In genomic region chr14:99531221-99532096, GRCh38 we compare ENCODE assay signal across 13 cellular contexts. TPM values are rescaled to one million over a fixed set of nuclear protein-coding genes. Genes with fewer than 3 reads are reported as not detected.
DNase-seq lines count a peak whose midpoint lies in the region; FAIRE-seq and TF ChIP-seq lines count a peak whose summit lies in the region.
"Had no signal": no experiment of that assay in that cellular context is flagged by ENCODE, and none has a peak within 500 bp of the region (broad histone marks: within the 10 kb centered on the region; RNA-seq: fewer than 3 reads in every experiment).

No MANE protein-coding gene starts in this region.

- no peaks in the 10 kb centered on the region for H3K27me3 ChIP-seq in H1 (replicated peaks in 1 of 4; ENCODE audit: control insufficient read depth in 3 of 4, extremely low read depth in 1 of 4, insufficient read depth in 3 of 4, low read length in 3 of 4)
- H3K27me3 ChIP-seq: body of pancreas had no signal

- H3K4me3 ChIP-seq in H1 (ENCODE audit: extremely low read depth in 1 of 4, insufficient read depth in 2 of 4, low read depth in 3 of 4, low read length in 4 of 4), result peak overlapping the region in 1 of 4 experiments; percentile 11; a peak in 1 of 8 replicates
- H3K4me3 ChIP-seq: body of pancreas had no signal

- H3K4me1 ChIP-seq in H1 (replicated peaks in 1 of 4; ENCODE audit: control insufficient read depth in 3 of 4, insufficient read depth in 4 of 4, low read length in 3 of 4), result peaks cover 3 to 41% (median 16%) of the 10 kb centered on the region in 4 experiments; a peak in 6 of 7 replicates
- H3K4me1 ChIP-seq: body of pancreas had no signal

- no peak for TF ChIP-seq RAD21 in H1 (IDR thresholded peaks at IDR 0.05 in 1 of 2, conservative IDR thresholded peaks at IDR 0.05 in 1 of 2; ENCODE audit: low read depth in 2 of 2, low read length in 2 of 2)

- no peak overlapping the region for H3K14ac ChIP-seq in H1 (ENCODE audit: insufficient read length)

- H2BK15ac ChIP-seq in H1 (ENCODE audit: low read length), result no peak overlapping the region

- no peak overlapping the region for H4K91ac ChIP-seq in H1 (replicated peaks; ENCODE audit: insufficient read length, low read length)

- TF ChIP-seq CTCF in H1 (IDR thresholded peaks at IDR 0.05; ENCODE audit: control extremely low read depth in 1 of 3, insufficient read depth in 1 of 3, low read depth in 1 of 3, low read length in 3 of 3), result no peak

- H3K23ac ChIP-seq in H1 (ENCODE audit: insufficient read length), result no peak overlapping the region

- no peak overlapping the region for H2AK5ac ChIP-seq in H1 (ENCODE audit: low read depth, low read length)

- WGBS in H1 (ENCODE audit: extremely low coverage in 1 of 2, insufficient coverage in 1 of 2, insufficient read length in 1 of 2, insufficient replicate concordance in 2 of 2, low coverage in 1 of 2, low lambda C conversion rate in 2 of 2, missing lambda C conversion rate in 1 of 2), 2 experiments, result 43% methylated on average over 11 of the region's 14 CpGs; no CpG with 5 or more reads in 1 of the 2 experiments

- no peaks in the 10 kb centered on the region for H3K23me2 ChIP-seq in H1 (ENCODE audit: low read depth, low read length)

- no peak for TF ChIP-seq POLR2A in H1 (IDR thresholded peaks at IDR 0.05; ENCODE audit: control extremely low read depth in 1 of 2, low read depth in 2 of 2, low read length in 2 of 2)

- H3K9ac ChIP-seq in H1 (replicated peaks in 1 of 4; ENCODE audit: extremely low read depth in 1 of 4, low read depth in 3 of 4, low read length in 3 of 4), result no peak overlapping the region

- no peak overlapping the region for H2BK120ac ChIP-seq in H1 (replicated peaks; ENCODE audit: low read depth, low read length)

- H2AFZ ChIP-seq in H1 (ENCODE audit: low read length), result no peak overlapping the region

- peaks cover 13% of the 10 kb centered on the region for H3K79me1 ChIP-seq in H1 (ENCODE audit: low read depth, low read length)

- no peaks in the 10 kb centered on the region for H3K36me3 ChIP-seq in H1 (ENCODE audit: control insufficient read depth in 2 of 4, insufficient read depth in 4 of 4, low read length in 3 of 4)

- H3K4me2 ChIP-seq in H1 (ENCODE audit: insufficient read depth in 1 of 2, low read depth in 2 of 2, low read length in 2 of 2), result peak overlapping the region; percentile 40 to 51; a peak in 3 of 4 replicates

- CTCF ChIA-PET in H1 (lab: Charles Lee; ENCODE audit: partially characterized antibody), result interaction anchor here (0.7 to 1.2 kb wide), 2 partner anchors 10 to 45 kb away, joined by 4 to 6 read pairs; no protein-coding TSS in a partner anchor

- H3K9me3 ChIP-seq in H1 (ENCODE audit: insufficient read depth in 2 of 2, low read depth in 1 of 2, low read length in 1 of 2), result no peaks in the 10 kb centered on the region
- H3K9me3 ChIP-seq: body of pancreas had no signal

- POLR2A ChIA-PET in H1 (lab: Charles Lee; ENCODE audit: partially characterized antibody), result interaction anchor here (1.1 kb wide), 1 partner anchor 143 kb away, joined by 3 read pairs; no protein-coding TSS in a partner anchor

- 0 out of 2 replicates have a peak overlapping the region, but pooled peaks have one; percentile 13 for H3K27ac ChIP-seq in H1 (ENCODE audit: low read depth, low read length)
- H3K27ac ChIP-seq: body of pancreas had no signal

- no peak for FAIRE-seq in H1 (lab: Jason Lieb, UNC)
- FAIRE-seq: urothelium cell line had no signal

- H3K4ac ChIP-seq in H1 (replicated peaks; ENCODE audit: insufficient read length, low read depth, low read length), result no peak overlapping the region

- no peak overlapping the region for H4K8ac ChIP-seq in H1 (ENCODE audit: extremely low read depth, insufficient read depth, low read length)

- H3K18ac ChIP-seq in H1 (ENCODE audit: extremely low read depth, low read length), result peak overlapping the region; percentile 93; the same call in 1 of the 2 replicates

- H3K79me2 ChIP-seq in H1 (ENCODE audit: control insufficient read depth in 1 of 2, insufficient read depth in 2 of 2, low read length in 2 of 2), result peaks cover 0 to 11% of the 10 kb centered on the region in 2 experiments; a peak in 1 of 4 replicates

- DNase-seq in GM03348 (ENCODE audit: low spot score) (peak; percentile 77), NCI-H226 (peak; percentile 82), H1 (ENCODE audit: low read depth in 1 of 2, low spot score in 2 of 2) (no peak), non-pigmented ciliary epithelial cell (ENCODE audit: low read depth) (peak; percentile 31), activated gamma-delta T cell (lab: John Stamatoyannopoulos, UW) (no peak), NCI-H2171 treated with DMSO at 0.1 percent for 48 hours (lab: John Stamatoyannopoulos, UW) (no peak), DMS114 treated with DMSO at 0.1 percent for 48 hours (lab: John Stamatoyannopoulos, UW; ENCODE audit: unreplicated experiment) (no peak), SIG-M5 (lab: John Stamatoyannopoulos, UW) (no peak)
- DNase-seq: activated CD8-positive, alpha-beta T cell treated with anti-CD3 and anti-CD28 coated beads, Interleukin-2, amount 10 ng/mL, durations not matched to agents 7 days and 5 days; body of pancreas; naive thymus-derived CD8-positive, alpha-beta T cell; NCI-H1436 had no signal

- H2BK5ac ChIP-seq in H1 (ENCODE audit: low read depth, low read length), result peak overlapping the region; percentile 56; the same call in 1 of the 2 replicates

- H2BK20ac ChIP-seq in H1 (ENCODE audit: low read length), result no peak overlapping the region

- no peak overlapping the region for H4K5ac ChIP-seq in H1 (ENCODE audit: insufficient read length, low read depth, low read length)

- no peak overlapping the region for H3K56ac ChIP-seq in H1 (replicated peaks; ENCODE audit: insufficient read length, low read depth, low read length)

- peak overlapping the region; percentile 23; the same call in 1 of the 2 replicates for H2BK12ac ChIP-seq in H1 (ENCODE audit: low read depth, low read length)

- no peak for TF ChIP-seq EP300 in H1 (IDR thresholded peaks at IDR 0.05; ENCODE audit: borderline replicate concordance in 1 of 2, low read depth in 2 of 2, low read length in 2 of 2)

- peaks cover 1% of the 10 kb centered on the region in 2 experiments for H4K20me1 ChIP-seq in H1 (replicated peaks in 1 of 2; ENCODE audit: control insufficient read depth in 1 of 2, insufficient read depth in 2 of 2, low read length in 2 of 2)

TF ChIP-seq in H1, 55 proteins besides CTCF, POLR2A, EP300 and RAD21:
- TF ChIP-seq HDAC2 (IDR thresholded peaks at IDR 0.05; ENCODE audit: borderline replicate concordance in 1 of 2, low read depth in 2 of 2, low read length in 2 of 2) (peak in 1 of 2 experiments; percentile 72; a peak in 1 of 4 replicates), KDM1A (IDR thresholded peaks at IDR 0.05; ENCODE audit: borderline replicate concordance, low read length) (peak; percentile 86), TBP (IDR thresholded peaks at IDR 0.05; ENCODE audit: low read depth, low read length) (no peak)

RNA-seq across cellular contexts. Expression of gene CCNK, which starts 50.2 kb away (rescaled TPM):
- 81.9 and 82.7 TPM in 2 replicates for total RNA-seq in H1 (2021; fragmentation: NEBNext Ultra II Directional; extraction: Animal tissue kit (Norgen Biotek cat#: 25700))
- polyA plus RNA-seq in H1 (2011; rRNA removed), result 10.7 and 14.7 TPM in 2 replicates
- 12.5 TPM for polyA plus RNA-seq in H1 (2011; cell fraction: cytosol; rRNA removed)
- polyA plus RNA-seq in H1 (2011; cell fraction: nucleus; rRNA removed), result 15.2 TPM
- polyA plus RNA-seq in H1 (2012, experiment 1 of 2), result 52.2 to 103 TPM (median 60.4 TPM) in 4 replicates
- polyA plus RNA-seq in H1 (2012, experiment 2 of 2), result 62.7 TPM
- 53.6 TPM for polyA plus RNA-seq in H1 (2013, experiment 1 of 2)
- polyA plus RNA-seq in H1 (2013, experiment 2 of 2), result 57.8 TPM
- polyA minus RNA-seq in H1 (2011; rRNA and poly(A)+ RNA removed), result 17.0 and 27.3 TPM in 2 replicates
- polyA minus RNA-seq in H1 (2011; cell fraction: cytosol; rRNA and poly(A)+ RNA removed), result 37.3 TPM
- polyA minus RNA-seq in H1 (2011; cell fraction: nucleus; rRNA and poly(A)+ RNA removed), result 21.9 TPM

RNA-seq across cellular contexts. Expression of gene SETD3, which starts 50.8 kb away (rescaled TPM):
- total RNA-seq in H1 (2021; fragmentation: NEBNext Ultra II Directional; extraction: Animal tissue kit (Norgen Biotek cat#: 25700)), result 60.1 and 64.0 TPM in 2 replicates
- polyA plus RNA-seq in H1 (2011; rRNA removed), result 16.0 and 24.0 TPM in 2 replicates
- polyA plus RNA-seq in H1 (2011; cell fraction: cytosol; rRNA removed), result 25.0 TPM
- polyA plus RNA-seq in H1 (2011; cell fraction: nucleus; rRNA removed), result 18.3 TPM
- polyA plus RNA-seq in H1 (2012, experiment 1 of 2), result 33.2 to 61.8 TPM (median 36.0 TPM) in 4 replicates
- 7.7 TPM for polyA plus RNA-seq in H1 (2012, experiment 2 of 2)
- polyA plus RNA-seq in H1 (2013, experiment 1 of 2), result 42.9 TPM
- 46.9 TPM for polyA plus RNA-seq in H1 (2013, experiment 2 of 2)
- polyA minus RNA-seq in H1 (2011; rRNA and poly(A)+ RNA removed), result 44.8 and 60.0 TPM in 2 replicates
- polyA minus RNA-seq in H1 (2011; cell fraction: cytosol; rRNA and poly(A)+ RNA removed), result 33.7 TPM
- 68.5 TPM for polyA minus RNA-seq in H1 (2011; cell fraction: nucleus; rRNA and poly(A)+ RNA removed)

Comparison
In these comparisons a context has a peak if more than half of its experiments do, and no peak if none do; other contexts are left out.
1. DNase-seq: peak in GM03348 (single experiment), NCI-H226 (single experiment) and non-pigmented ciliary epithelial cell (single experiment); none in H1 (0 of 2), activated gamma-delta T cell (single experiment), NCI-H2171 treated with DMSO at 0.1 percent for 48 hours (single experiment), DMS114 treated with DMSO at 0.1 percent for 48 hours (single experiment) and SIG-M5 (single experiment).